17 cellular contexts compared by ENCODE assay signal in genomic region chr18:59646946-59647307, GRCh38. TPM values are rescaled to one million over a fixed set of nuclear protein-coding genes. Genes with fewer than 3 reads are reported as not detected.
"Had no signal": no experiment of that assay in that cellular context is flagged by ENCODE, and none has a peak within 500 bp of the region (broad histone marks: within the 10 kb centered on the region; RNA-seq: fewer than 3 reads in every experiment).

No MANE protein-coding gene starts in this region.

- H3K27me3 ChIP-seq: foreskin keratinocyte, testis had no signal

- H3K27me3 Mint-ChIP-seq: natural killer cell treated with Interleukin-12 subunit alpha and Interleukin-12 subunit beta and Interleukin-15 and Interleukin-18, amount 100 ng/mL, for 72 hours; stimulated activated naive CD8-positive, alpha-beta T cell treated with anti-CD3 and anti-CD28 coated beads, Interleukin-15, Interleukin-2, amounts not matched to agents 100 ng/mL and 50 ng/mL, for 24 hours had no signal

- FAIRE-seq: islet of Langerhans, urothelium cell line had no signal

- ATAC-seq: activated CD4-positive, CD25-positive, alpha-beta regulatory T cell treated with anti-CD3 and anti-CD28 coated beads, Interleukin-2, amount 50 U/mL, for 24 hours; foreskin keratinocyte; left lobe of liver; natural killer cell treated with Interleukin-12 subunit alpha and Interleukin-12 subunit beta and Interleukin-15 and Interleukin-18, amount 100 ng/mL, for 72 hours; sciatic nerve had no signal

- H3K9me3 ChIP-seq: testis had no signal

- H3K27ac ChIP-seq: foreskin keratinocyte, testis had no signal

- H3K4me1 Mint-ChIP-seq: activated naive CD4-positive, alpha-beta T cell treated with anti-CD3 and anti-CD28 coated beads, Interleukin-2, amount 50 U/mL, for 24 hours had no signal

- H3K27ac Mint-ChIP-seq: activated naive CD4-positive, alpha-beta T cell treated with anti-CD3 and anti-CD28 coated beads, Interleukin-2, amount 50 U/mL, for 24 hours; activated T-cell treated with anti-CD3 and anti-CD28 coated beads, Interleukin-2, amount 50 U/mL, for 24 hours; natural killer cell treated with Interleukin-12 subunit alpha and Interleukin-12 subunit beta and Interleukin-15 and Interleukin-18, amount 100 ng/mL, for 72 hours; stimulated activated naive CD8-positive, alpha-beta T cell treated with anti-CD3 and anti-CD28 coated beads, Interleukin-15, Interleukin-2, amounts not matched to agents 100 ng/mL and 50 ng/mL, for 24 hours; T-helper 2 cell treated with Interferon-gamma antibody and Interleukin-4, amounts not matched to agents 5 μg/mL and 100 μg/mL, for 36 hours had no signal

- H3K36me3 Mint-ChIP-seq: activated naive CD4-positive, alpha-beta T cell treated with anti-CD3 and anti-CD28 coated beads, Interleukin-2, amount 50 U/mL, for 24 hours; natural killer cell treated with Interleukin-12 subunit alpha and Interleukin-12 subunit beta and Interleukin-15 and Interleukin-18, amount 100 ng/mL, for 72 hours had no signal

- H3K4me1 ChIP-seq: foreskin keratinocyte, testis had no signal

- H3K9me3 Mint-ChIP-seq: activated naive CD4-positive, alpha-beta T cell treated with anti-CD3 and anti-CD28 coated beads, Interleukin-2, amount 50 U/mL, for 24 hours; activated T-cell treated with anti-CD3 and anti-CD28 coated beads, Interleukin-2, amount 50 U/mL, for 24 hours; natural killer cell treated with Interleukin-12 subunit alpha and Interleukin-12 subunit beta and Interleukin-15 and Interleukin-18, amount 100 ng/mL, for 72 hours; stimulated activated naive CD8-positive, alpha-beta T cell treated with anti-CD3 and anti-CD28 coated beads, Interleukin-15, Interleukin-2, amounts not matched to agents 100 ng/mL and 50 ng/mL, for 24 hours; T-helper 2 cell treated with Interferon-gamma antibody and Interleukin-4, amounts not matched to agents 5 μg/mL and 100 μg/mL, for 36 hours had no signal

- H3K4me3 ChIP-seq: testis had no signal

- DNase-seq: activated effector memory CD4-positive, alpha-beta T cell treated with Interleukin-2 at 50 U/mL for 16 hours; activated T-cell treated with anti-CD3 and anti-CD28 coated beads, Interleukin-2, amount 50 U/mL, for 24 hours; amygdala; foreskin keratinocyte; occipital lobe; stimulated activated CD4-positive, alpha-beta T cell treated with anti-CD3 and anti-CD28 coated beads, Interleukin-2, amount 100 ng/mL, for 48 hours; stimulated activated CD8-positive, alpha-beta memory T cell treated with anti-CD3 and anti-CD28 coated beads, Interleukin-4, amount 100 ng/mL, for 48 hours; testis had no signal

- H3K4me3 Mint-ChIP-seq: activated naive CD4-positive, alpha-beta T cell treated with anti-CD3 and anti-CD28 coated beads, Interleukin-2, amount 50 U/mL, for 24 hours; activated T-cell treated with anti-CD3 and anti-CD28 coated beads, Interleukin-2, amount 50 U/mL, for 24 hours; natural killer cell treated with Interleukin-12 subunit alpha and Interleukin-12 subunit beta and Interleukin-15 and Interleukin-18, amount 100 ng/mL, for 72 hours; stimulated activated naive CD8-positive, alpha-beta T cell treated with anti-CD3 and anti-CD28 coated beads, Interleukin-15, Interleukin-2, amounts not matched to agents 100 ng/mL and 50 ng/mL, for 24 hours; T-helper 2 cell treated with Interferon-gamma antibody and Interleukin-4, amounts not matched to agents 5 μg/mL and 100 μg/mL, for 36 hours had no signal

RNA-seq across cellular contexts. Expression of gene CCBE1, which starts 50.3 kb away (rescaled TPM):
- total RNA-seq: natural killer cell treated with Interleukin-12 subunit alpha and Interleukin-12 subunit beta and Interleukin-15 and Interleukin-18, amount 100 ng/mL, for 72 hours had no signal
